Comparison of ENCODE assay signal across 20 cellular contexts in genomic region chr10:128026620-128027281, GRCh38.
A peak's percentile ranks its signal among the peaks of the same experiment; 100 is the strongest.
DNase-seq lines count a peak whose midpoint lies in the region; ATAC-seq, FAIRE-seq and TF ChIP-seq lines count a peak whose summit lies in the region.
"Had no signal": no experiment of that assay in that cellular context is flagged by ENCODE, and none has a peak within 500 bp of the region (broad histone marks: within the 10 kb centered on the region; RNA-seq: fewer than 3 reads in every experiment).

No MANE protein-coding gene starts in this region.

- H3K9ac ChIP-seq in MM.1S (ENCODE audit: low read length) (peak overlapping the region; percentile 46), K562 (ENCODE audit: insufficient read depth in 1 of 2, low read depth in 2 of 2, low read length in 2 of 2) (no peak overlapping the region)

- H3F3A ChIP-seq in MM.1S (ENCODE audit: insufficient read depth, low read length) = peaks cover 17% of the 10 kb centered on the region

- no peak for FAIRE-seq in K562 (lab: Jason Lieb, UNC)
- FAIRE-seq: GM18507 had no signal

- no peaks in the 10 kb centered on the region for H3K36me3 ChIP-seq in MM.1S (replicated peaks; ENCODE audit: insufficient read depth, low read length)
- H3K36me3 ChIP-seq in K562 (ENCODE audit: control insufficient read depth, insufficient read depth, low read length) = no peaks in the 10 kb centered on the region
- H3K36me3 ChIP-seq: HAP-1, ovary, upper lobe of right lung had no signal

- POLR2A ChIA-PET in K562 (lab: Yijun Ruan, JAX) = no interaction called here

- BruUV-seq in K562 (replicated peaks; lab: Mats Ljungman, UMichigan) = no TSS peak

- H3K79me2 ChIP-seq in MM.1S (ENCODE audit: low read length) (no peaks in the 10 kb centered on the region), K562 (ENCODE audit: control insufficient read depth, insufficient read depth, low read length) (no peaks in the 10 kb centered on the region)

- H3K27ac ChIP-seq in MM.1S (ENCODE audit: low read length) (peak overlapping the region; percentile 84), K562 (ENCODE audit: extremely low read depth, low read depth, low read length) (no peak overlapping the region)
- H3K27ac ChIP-seq: ovary, upper lobe of right lung had no signal

- TF ChIP-seq EP300 in K562 (IDR thresholded peaks at IDR 0.05; ENCODE audit: low read length) = no peak

- H3K27me3 ChIP-seq in MM.1S (replicated peaks; ENCODE audit: insufficient read depth, low read length) (no peaks in the 10 kb centered on the region), K562 (ENCODE audit: control insufficient read depth in 2 of 2, insufficient read depth in 2 of 2, low read length in 2 of 2) (peaks cover 0 to 41% of the 10 kb centered on the region in 2 experiments; a peak in 3 of 5 replicates)
- H3K27me3 ChIP-seq: ovary, upper lobe of right lung had no signal

- no peaks in the 10 kb centered on the region for H3K9me3 ChIP-seq in MM.1S (replicated peaks; ENCODE audit: insufficient read depth, low read length)
- H3K9me3 ChIP-seq in K562 (replicated peaks; ENCODE audit: control insufficient read depth, insufficient read depth, low read depth, low read length) = no peaks in the 10 kb centered on the region
- H3K9me3 ChIP-seq: HAP-1, mucosa of descending colon, ovary, upper lobe of right lung had no signal

- H3K4me3 ChIP-seq in MM.1S (ENCODE audit: low read length) = peak overlapping the region; percentile 14; the same call in 1 of the 2 replicates
- H3K4me3 ChIP-seq in K562 = no peak overlapping the region
- H3K4me3 ChIP-seq: HAP-1, mucosa of descending colon, ovary, upper lobe of right lung had no signal

- no peaks in the 10 kb centered on the region for H3K9me1 ChIP-seq in K562 (ENCODE audit: control insufficient read depth, insufficient read depth, low read length)

- TF ChIP-seq RAD21 in K562 (CRISPR knock-in tag; conservative IDR thresholded peaks at IDR 0.05 in 1 of 2, IDR thresholded peaks at IDR 0.05 in 1 of 2) = no peak

- peak; percentile 34 for DNase-seq in stimulated activated CD4-positive, alpha-beta T cell treated with anti-CD3 and anti-CD28 coated beads, Interleukin-15, amount 100 ng/mL, for 24 hours
- DNase-seq in stimulated activated CD4-positive, alpha-beta T cell treated with anti-CD3 and anti-CD28 coated beads, Interleukin-4, amount 100 ng/mL, for 1 hour = no peak
- DNase-seq in MM.1S (peak; percentile 94), K562 (ENCODE audit: extremely low read depth in 1 of 4, low spot score in 3 of 4) (no peak), D341Med (ENCODE audit: low spot score) (no peak), HuH-7 (ENCODE audit: low spot score) (no peak)
- DNase-seq in stimulated activated naive CD8-positive, alpha-beta T cell treated with anti-CD3 and anti-CD28 coated beads, Interleukin-15, Interleukin-2, amounts not matched to agents 100 U/mL and 50 U/mL, for 24 hours = peak; percentile 32
- DNase-seq: activated CD8-positive, alpha-beta memory T cell treated with anti-CD3 and anti-CD28 coated beads for 24 hours; caudate nucleus; DMS53; effector CD8-positive, alpha-beta T cell; mucosa of descending colon; NCI-H2107; NCI-H526; ovary; upper lobe of right lung had no signal

- intact Hi-C loops in K562 (cut with micrococcal nuclease) = no loop called here

- TF ChIP-seq POLR2A in K562 (conservative IDR thresholded peaks at IDR 0.05) = no peak

- H2AFZ ChIP-seq in MM.1S (ENCODE audit: low read length) = peak overlapping the region; percentile 53
- H2AFZ ChIP-seq in K562 (ENCODE audit: low read depth, low read length) = no peak overlapping the region

- in situ Hi-C loops in K562 (cut with MboI) = no loop called here

- TF ChIP-seq CTCF in MM.1S (IDR thresholded peaks at IDR 0.05; ENCODE audit: low read length) (no peak), K562 (IDR thresholded peaks at IDR 0.05 in 2 of 3, conservative IDR thresholded peaks at IDR 0.05 in 1 of 3; ENCODE audit: insufficient read depth in 2 of 3, low read depth in 1 of 3, low read length in 3 of 3) (no peak)

- H4K20me1 ChIP-seq in MM.1S (ENCODE audit: insufficient read depth, low read length) = no peaks in the 10 kb centered on the region
- no peaks in the 10 kb centered on the region for H4K20me1 ChIP-seq in K562 (replicated peaks; ENCODE audit: control insufficient read depth, insufficient read depth, low read length)

- ATAC-seq in K562 = no peak
- peak; percentile 79 for ATAC-seq in stimulated activated naive CD8-positive, alpha-beta T cell treated with anti-CD3 and anti-CD28 coated beads, Interleukin-15, Interleukin-2, amounts not matched to agents 100 U/mL and 50 U/mL, for 24 hours
- no peak for ATAC-seq in GM18517 (IDR thresholded peaks at IDR 0.05; ENCODE audit: unreplicated experiment)
- ATAC-seq: mucosa of descending colon, Panc1, upper lobe of right lung had no signal

- WGBS in K562 (ENCODE audit: insufficient coverage, low coverage, missing lambda C conversion rate) = 0% methylated on average over 4 of the region's 4 CpGs

- H3K4me1 ChIP-seq in MM.1S (ENCODE audit: low read length) (peaks cover 26% of the 10 kb centered on the region), K562 (replicated peaks in 1 of 2; ENCODE audit: control insufficient read depth in 2 of 2, insufficient read depth in 2 of 2, low read length in 2 of 2) (no peaks in the 10 kb centered on the region)
- H3K4me1 ChIP-seq: HAP-1, upper lobe of right lung had no signal

- CTCF ChIA-PET in K562 (lab: Yijun Ruan, JAX; ENCODE audit: low intra/inter-chr PET ratio) = no interaction called here

- H3K9me2 ChIP-seq in MM.1S (replicated peaks; ENCODE audit: insufficient read depth, low read length) = no peaks in the 10 kb centered on the region

- H3K4me2 ChIP-seq in MM.1S (ENCODE audit: low read depth, low read length) (peak overlapping the region; percentile 45), K562 (ENCODE audit: insufficient read depth, low read length) (no peak overlapping the region)

TF ChIP-seq in K562, 482 proteins besides CTCF, POLR2A, EP300 and RAD21:
- TF ChIP-seq MAFK (IDR thresholded peaks at IDR 0.05; ENCODE audit: low read length) (peak; percentile 94), MAFF (IDR thresholded peaks at IDR 0.05; ENCODE audit: low read length) (peak; percentile 93), POLR3A (IDR thresholded peaks at IDR 0.05; ENCODE audit: borderline replicate concordance, extremely low read depth, insufficient read depth, insufficient read length) (no peak), C11orf30 (IDR thresholded peaks at IDR 0.05; ENCODE audit: low read depth) (peak; percentile 75), STAT5B (CRISPR knock-in tag; IDR thresholded peaks at IDR 0.05) (no peak), MAFG (tag; conservative IDR thresholded peaks at IDR 0.05) (peak; percentile 86), ZNF316 (IDR thresholded peaks at IDR 0.05) (peak; percentile 86)

Comparison
In these comparisons a context has a peak if more than half of its experiments do, and no peak if none do; other contexts are left out.
1. DNase-seq: peak in stimulated activated CD4-positive, alpha-beta T cell treated with anti-CD3 and anti-CD28 coated beads, Interleukin-15, amount 100 ng/mL, for 24 hours (single experiment), MM.1S (single experiment) and stimulated activated naive CD8-positive, alpha-beta T cell treated with anti-CD3 and anti-CD28 coated beads, Interleukin-15, Interleukin-2, amounts not matched to agents 100 U/mL and 50 U/mL, for 24 hours (single experiment); none in stimulated activated CD4-positive, alpha-beta T cell treated with anti-CD3 and anti-CD28 coated beads, Interleukin-4, amount 100 ng/mL, for 1 hour (single experiment), K562 (0 of 4), D341Med (single experiment) and HuH-7 (single experiment).